Comparison of ENCODE assay signal across 14 cellular contexts in genomic region chr2:127568128-127568527, GRCh38. TPM values are rescaled to one million over a fixed set of nuclear protein-coding genes. Genes with fewer than 3 reads are reported as not detected.
"Had no signal": no experiment of that assay in that cellular context is flagged by ENCODE, and none has a peak within 500 bp of the region (broad histone marks: within the 10 kb centered on the region; RNA-seq: fewer than 3 reads in every experiment).

No MANE protein-coding gene starts in this region.

- H3K9ac ChIP-seq: neural progenitor cell had no signal

- H3K4me2 ChIP-seq: neural progenitor cell had no signal

- H3K36me3 ChIP-seq: gastroesophageal sphincter, neural progenitor cell, right lobe of liver had no signal

- H3K27ac ChIP-seq: gastroesophageal sphincter, neural progenitor cell, right lobe of liver had no signal

- H3K4me3 ChIP-seq: gastroesophageal sphincter, neural progenitor cell, right lobe of liver had no signal

- H3K27me3 ChIP-seq: neural progenitor cell, right lobe of liver had no signal

- H3K4me1 ChIP-seq: neural progenitor cell, right lobe of liver had no signal

- DNase-seq: activated CD4-positive, alpha-beta T cell treated with anti-CD3 and anti-CD28 coated beads for 48 hours; activated CD8-positive, alpha-beta T cell treated with anti-CD3 and anti-CD28 coated beads, Interleukin-2, amount 10 ng/mL, durations not matched to agents 7 days and 5 days; activated gamma-delta T cell; activated naive CD8-positive, alpha-beta T cell treated with anti-CD3 and anti-CD28 coated beads for 36 hours; anterior cingulate cortex; effector CD4-positive, alpha-beta T cell; stimulated activated CD4-positive, alpha-beta T cell treated with anti-CD3 and anti-CD28 coated beads, Interleukin-2, amount 100 ng/mL, for 48 hours had no signal

- H2AFZ ChIP-seq: neural progenitor cell had no signal

- H3K9me3 ChIP-seq: gastroesophageal sphincter, right lobe of liver had no signal

- ATAC-seq: activated CD8-positive, alpha-beta T cell treated with anti-CD3 and anti-CD28 coated beads, Interleukin-2, amount 10 ng/mL, durations not matched to agents 7 days and 5 days; gastroesophageal sphincter; right lobe of liver; SK-N-SH treated with all-trans-retinoic acid at 6 μM for 48 hours; WTC11 had no signal

RNA-seq across cellular contexts. Expression of gene MYO7B, which starts 32.6 kb away (rescaled TPM):
- total RNA-seq: bronchial epithelial cell, WTC11 had no signal
- polyA plus RNA-seq: fibroblast of lung had no signal
